ENCODE assay signal across 1 cellular context in genomic region chr16:1184156-1184868, GRCh38.
TF ChIP-seq lines count a peak whose summit lies in the region.

No MANE protein-coding gene starts in this region.

TF ChIP-seq in HCT116, 20 proteins besides CTCF, POLR2A, EP300 and RAD21 (continued from another document):
- TF ChIP-seq CBX3 (IDR thresholded peaks at IDR 0.05; ENCODE audit: low read depth), result no peak
- no peak for TF ChIP-seq EZH2 (IDR thresholded peaks at IDR 0.05)
